ENCODE assay signal across 15 cellular contexts in the genomic region with DNA sequence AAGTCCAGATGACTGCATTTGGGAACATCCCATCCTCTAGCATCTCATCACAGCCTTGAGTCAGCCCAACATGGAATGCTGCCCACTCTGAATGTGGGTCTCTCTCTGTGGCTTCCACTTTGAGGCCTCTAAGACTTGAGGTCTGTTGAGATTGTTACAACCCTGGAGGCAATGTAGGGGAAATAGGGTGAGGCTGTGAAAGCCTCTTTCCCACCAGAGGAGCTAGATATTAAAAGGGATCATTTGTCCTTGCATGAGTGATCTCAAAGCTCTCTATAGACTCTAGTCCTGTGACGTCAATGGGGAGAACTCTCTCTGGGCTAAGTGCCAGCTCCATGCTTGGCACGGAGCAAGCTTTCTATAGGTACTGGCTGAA. TPM values are rescaled to one million over a fixed set of nuclear protein-coding genes. Genes with fewer than 3 reads are reported as not detected.
DNase-seq lines count a peak whose midpoint lies in the region; ATAC-seq and TF ChIP-seq lines count a peak whose summit lies in the region.
"Had no signal": no experiment of that assay in that cellular context is flagged by ENCODE, and none has a peak within 500 bp of the region (broad histone marks: within the 10 kb centered on the region; RNA-seq: fewer than 3 reads in every experiment).

No MANE protein-coding gene starts in this region.

- H3K9me3 ChIP-seq in PC-3 (ENCODE audit: low read length) (no peaks in the 10 kb centered on the region), aorta (ENCODE audit: control insufficient read depth, low read length) (no peaks in the 10 kb centered on the region)
- H3K9me3 ChIP-seq: adrenal gland had no signal

- no peak overlapping the region for H3K4me2 ChIP-seq in PC-3 (ENCODE audit: low read length)

- no peak overlapping the region for H3K4me3 Mint-ChIP-seq in CD14-positive monocyte
- H3K4me3 Mint-ChIP-seq: activated T-cell treated with anti-CD3 and anti-CD28 coated beads, Interleukin-2, amount 50 U/mL, for 72 hours; natural killer cell treated with Interleukin-12 subunit alpha and Interleukin-12 subunit beta and Interleukin-15 and Interleukin-18, amount 100 ng/mL, for 72 hours had no signal

- no TSS peak for BruUV-seq in PC-3 (replicated peaks; lab: Mats Ljungman, UMichigan)

- peaks cover 0 to 9% (median 3%) of the 10 kb centered on the region in 7 donors for H3K9me3 Mint-ChIP-seq in CD14-positive monocyte
- H3K9me3 Mint-ChIP-seq: activated T-cell treated with anti-CD3 and anti-CD28 coated beads, Interleukin-2, amount 50 U/mL, for 72 hours; natural killer cell treated with Interleukin-12 subunit alpha and Interleukin-12 subunit beta and Interleukin-15 and Interleukin-18, amount 100 ng/mL, for 72 hours had no signal

- no peaks in the 10 kb centered on the region for H3K27me3 ChIP-seq in PC-3 (ENCODE audit: low read length)
- no peaks in the 10 kb centered on the region for H3K27me3 ChIP-seq in aorta (ENCODE audit: control insufficient read depth in 1 of 2, insufficient read depth in 2 of 2, low read length in 1 of 2)
- H3K27me3 ChIP-seq: adrenal gland had no signal

- no peaks in the 10 kb centered on the region for H4K20me1 ChIP-seq in PC-3 (ENCODE audit: low read length)

- CTCF ChIA-PET in PC-3 (lab: Charles Lee): no interaction called here

- no peak overlapping the region for H3K27ac Mint-ChIP-seq in CD14-positive monocyte
- H3K27ac Mint-ChIP-seq: activated T-cell treated with anti-CD3 and anti-CD28 coated beads, Interleukin-2, amount 50 U/mL, for 72 hours; immature natural killer cell; natural killer cell treated with Interleukin-12 subunit alpha and Interleukin-12 subunit beta and Interleukin-15 and Interleukin-18, amount 100 ng/mL, for 72 hours had no signal

- POLR2A ChIA-PET in PC-3 (lab: Charles Lee; ENCODE audit: unreplicated experiment): interaction anchor here (0.6 kb wide), 1 partner anchor 54 kb away, joined by 3 read pairs; no protein-coding TSS in a partner anchor

- intact Hi-C loops in PC-3 (cut with micrococcal nuclease): no loop called here
- intact Hi-C loops in aorta (cut with DNase I): no loop called here
- intact Hi-C loops in CD14-positive monocyte (cut with micrococcal nuclease): no loop called here

- no peak overlapping the region for H2AFZ ChIP-seq in PC-3 (ENCODE audit: low read length)

- no peak overlapping the region for H3K9ac ChIP-seq in PC-3 (ENCODE audit: low read length)

- H3K9me2 ChIP-seq in PC-3 (replicated peaks; ENCODE audit: low read length): no peaks in the 10 kb centered on the region

- TF ChIP-seq CTCF in PC-3 (conservative IDR thresholded peaks at IDR 0.05; ENCODE audit: low read depth, low read length) (no peak), CD14-positive monocyte (IDR thresholded peaks at IDR 0.05) (no peak)

- H3K4me1 ChIP-seq in PC-3 (ENCODE audit: insufficient read depth, low read length) (peaks cover 19% of the 10 kb centered on the region), aorta (ENCODE audit: control insufficient read depth in 1 of 2, insufficient read depth in 2 of 2, low read length in 2 of 2) (peaks cover 0 to 2% of the 10 kb centered on the region in 2 donors)

- H3K36me3 ChIP-seq in PC-3 (ENCODE audit: low read depth, low read length) (no peaks in the 10 kb centered on the region), aorta (ENCODE audit: control insufficient read depth in 1 of 2, insufficient read depth in 2 of 2, low read length in 1 of 2) (no peaks in the 10 kb centered on the region)
- H3K36me3 ChIP-seq: adrenal gland had no signal

- H3K4me1 Mint-ChIP-seq in CD14-positive monocyte: peaks cover 10% of the 10 kb centered on the region

- ATAC-seq in PC-3 (no peak), aorta (ENCODE audit: low FRiP score) (no peak)
- ATAC-seq: activated T-cell treated with anti-CD3 and anti-CD28 coated beads, Interleukin-2, amount 50 U/mL, for 72 hours; natural killer cell treated with Interleukin-12 subunit alpha and Interleukin-12 subunit beta and Interleukin-15 and Interleukin-18, amount 100 ng/mL, for 72 hours had no signal

- H3F3A ChIP-seq in PC-3 (ENCODE audit: low read length, unreplicated experiment): no peaks in the 10 kb centered on the region

- no peaks in the 10 kb centered on the region for H3K36me3 Mint-ChIP-seq in CD14-positive monocyte
- H3K36me3 Mint-ChIP-seq: natural killer cell treated with Interleukin-12 subunit alpha and Interleukin-12 subunit beta and Interleukin-15 and Interleukin-18, amount 100 ng/mL, for 72 hours had no signal

- H3K27me3 Mint-ChIP-seq in CD14-positive monocyte (ENCODE audit: low read depth in 3 of 3): peaks cover 23 to 48% (median 32%) of the 10 kb centered on the region in 3 donors
- H3K27me3 Mint-ChIP-seq: natural killer cell treated with Interleukin-12 subunit alpha and Interleukin-12 subunit beta and Interleukin-15 and Interleukin-18, amount 100 ng/mL, for 72 hours had no signal

- H3K79me2 ChIP-seq in PC-3 (ENCODE audit: low read length): no peaks in the 10 kb centered on the region

- H3K4me3 ChIP-seq in PC-3 (ENCODE audit: low read length) (no peak overlapping the region), aorta (ENCODE audit: low read length in 2 of 2) (no peak overlapping the region)
- H3K4me3 ChIP-seq: adrenal gland had no signal

- H3K27ac ChIP-seq in PC-3 (ENCODE audit: low read length) (peak overlapping the region; percentile 49; the same call in 1 of the 2 replicates), aorta (ENCODE audit: low read depth in 1 of 2, low read length in 2 of 2) (no peak overlapping the region)
- H3K27ac ChIP-seq: adrenal gland had no signal

- 29 to 32% methylated on average over 2 of the region's 2 CpGs for WGBS in aorta, 2 donors

- peak; percentile 62 for DNase-seq in NCI-H748 (lab: John Stamatoyannopoulos, UW; ENCODE audit: unreplicated experiment)
- DNase-seq in NCI-H748 treated with DMSO at 0.1 percent for 48 hours (lab: John Stamatoyannopoulos, UW): no peak
- DNase-seq in M059J (ENCODE audit: low read depth): peak; percentile 49
- DNase-seq in PC-3: peak; percentile 11
- peak; percentile 30 for DNase-seq in mesenteric fat pad (ENCODE audit: low spot score)
- DNase-seq in activated gamma-delta T cell (lab: John Stamatoyannopoulos, UW): no peak
- DNase-seq in aorta: no peak
- no peak for DNase-seq in CD14-positive monocyte (ENCODE audit: low spot score)
- DNase-seq: ACHN; activated CD4-positive, alpha-beta T cell treated with anti-CD3 and anti-CD28 coated beads, Interleukin-2, amount 50 U/mL, for 4 hours; activated T-cell treated with anti-CD3 and anti-CD28 coated beads, Interleukin-2, amount 50 U/mL, for 72 hours; adrenal gland; immature natural killer cell; NK-92 treated with Interleukin-12 subunit alpha and Interleukin-12 subunit beta, amount 100 ng/mL, for 24 hours had no signal

RNA-seq across cellular contexts. Expression of gene GOLGA7B, which starts 6.4 kb away (rescaled TPM):
- not detected in 2 replicates for total RNA-seq in M059J (2014; rRNA removed; shearing (Covaris generic))
- total RNA-seq in PC-3 (2014; rRNA removed): 0.26 and 0.29 TPM in 2 replicates
- 0.32 TPM for total RNA-seq in mesenteric fat pad
- under 1 TPM; 0.36 to 0.45 TPM for total RNA-seq in aorta
- polyA plus RNA-seq in aorta: under 1 TPM; 0.13 to 0.41 TPM
- not detected for polyA plus RNA-seq in CD14-positive monocyte

Comparison
In these comparisons a context has a peak if more than half of its experiments do, and no peak if none do; other contexts are left out.
1. DNase-seq: peak in NCI-H748 (single experiment), M059J (single experiment), PC-3 (single experiment) and mesenteric fat pad (single experiment); none in NCI-H748 treated with DMSO at 0.1 percent for 48 hours (single experiment), activated gamma-delta T cell (single experiment), aorta (0 of 2) and CD14-positive monocyte (single experiment).